Comparison of ENCODE assay signal across 8 cellular contexts in genomic region chr1:110312188-110313121, GRCh38. TPM values are rescaled to one million over a fixed set of nuclear protein-coding genes. Genes with fewer than 3 reads are reported as not detected.
DNase-seq lines count a peak whose midpoint lies in the region; ATAC-seq lines count a peak whose summit lies in the region.

No MANE protein-coding gene starts in this region.

- no peaks in the 10 kb centered on the region for H3K9me3 Mint-ChIP-seq in activated CD4-positive, alpha-beta T cell treated with anti-CD3 and anti-CD28 coated beads, Interleukin-2, amount 10 ng/mL, durations not matched to agents 24 days and 14 days

- H3K4me1 Mint-ChIP-seq in activated CD4-positive, alpha-beta T cell treated with anti-CD3 and anti-CD28 coated beads, Interleukin-2, amount 10 ng/mL, durations not matched to agents 24 days and 14 days, result no peaks in the 10 kb centered on the region

- no peak overlapping the region for H3K4me3 Mint-ChIP-seq in activated CD4-positive, alpha-beta T cell treated with anti-CD3 and anti-CD28 coated beads, Interleukin-2, amount 10 ng/mL, durations not matched to agents 24 days and 14 days

- no peaks in the 10 kb centered on the region for H3K36me3 Mint-ChIP-seq in activated CD4-positive, alpha-beta T cell treated with anti-CD3 and anti-CD28 coated beads, Interleukin-2, amount 10 ng/mL, durations not matched to agents 24 days and 14 days (ENCODE audit: low read depth)

- DNase-seq in C1 segment of cervical spinal cord (lab: John Stamatoyannopoulos, UW), result peak; percentile 11 to 93 (median 60)
- DNase-seq in HCEC 1CT, result peak; percentile 61
- peak; percentile 71 for DNase-seq in NCI-H345 (lab: John Stamatoyannopoulos, UW)
- DNase-seq in activated CD4-positive, alpha-beta T cell treated with anti-CD3 and anti-CD28 coated beads, Interleukin-2, amount 10 ng/mL, durations not matched to agents 24 days and 14 days, result peak; percentile 91
- DNase-seq in left kidney (ENCODE audit: low read depth, low spot score), result peak; percentile 86
- peak; percentile 79 for DNase-seq in stimulated activated CD4-positive, alpha-beta T cell treated with anti-CD3 and anti-CD28 coated beads, Interleukin-4, amount 100 ng/mL, for 24 hours

- H3K27me3 Mint-ChIP-seq in activated CD4-positive, alpha-beta T cell treated with anti-CD3 and anti-CD28 coated beads, Interleukin-2, amount 10 ng/mL, durations not matched to agents 24 days and 14 days, result no peaks in the 10 kb centered on the region

- no peak for ATAC-seq in GM21529 (IDR thresholded peaks at IDR 0.05; ENCODE audit: unreplicated experiment)

- intact Hi-C loops in activated CD4-positive, alpha-beta T cell treated with anti-CD3 and anti-CD28 coated beads, Interleukin-2, amount 10 ng/mL, durations not matched to agents 24 days and 14 days (cut with micrococcal nuclease), result loop anchor here (1.0 to 10.0 kb wide), 4 partner anchors 105 to 182 kb away; no protein-coding TSS in a partner anchor

- H3K27ac Mint-ChIP-seq in activated CD4-positive, alpha-beta T cell treated with anti-CD3 and anti-CD28 coated beads, Interleukin-2, amount 10 ng/mL, durations not matched to agents 24 days and 14 days, result no peak overlapping the region

- H3K27ac ChIP-seq in cingulate gyrus (ENCODE audit: low read depth, low read length), result peak overlapping the region; percentile 62

RNA-seq across cellular contexts. Expression of gene RBM15, which starts 26.7 kb away (rescaled TPM):
- total RNA-seq in activated CD4-positive, alpha-beta T cell treated with anti-CD3 and anti-CD28 coated beads, Interleukin-2, amount 10 ng/mL, durations not matched to agents 24 days and 14 days, result 55.6 and 57.1 TPM in 2 replicates
